Comparison of ENCODE assay signal across 8 cellular contexts in genomic region chr17:16438557-16439302, GRCh38. TPM values are rescaled to one million over a fixed set of nuclear protein-coding genes. Genes with fewer than 3 reads are reported as not detected.
DNase-seq lines count a peak whose midpoint lies in the region; ATAC-seq, FAIRE-seq and TF ChIP-seq lines count a peak whose summit lies in the region.

No MANE protein-coding gene starts in this region.

- ATAC-seq in GM18502 (IDR thresholded peaks at IDR 0.05; ENCODE audit: poor library complexity, unreplicated experiment) (peak; percentile 77), HG02943 (IDR thresholded peaks at IDR 0.05; ENCODE audit: low read depth, unreplicated experiment) (peak; percentile 82), right cardiac atrium (peak; percentile 94), psoas muscle (peak; percentile 89 to 94 (median 93))

- H3K4me3 ChIP-seq in ascending aorta (peak overlapping the region; percentile 85 to 89), right cardiac atrium (ENCODE audit: low read length) (peak overlapping the region; percentile 77), psoas muscle (peak overlapping the region; percentile 96)

- WGBS in right cardiac atrium: under 1% methylated on average over 46 of the region's 46 CpGs
- 0 to 1% (median 0%) methylated on average over 46 of the region's 46 CpGs for WGBS in psoas muscle, 3 donors

- H3K36me3 ChIP-seq in ascending aorta (peaks cover 12 to 32% of the 10 kb centered on the region in 2 donors), psoas muscle (ENCODE audit: insufficient read depth in 1 of 2, low read depth in 1 of 2) (peaks cover 0 to 38% of the 10 kb centered on the region in 2 donors)

- FAIRE-seq in urothelium cell line (lab: Jason Lieb, UNC): no peak

- H3K27ac ChIP-seq in ascending aorta (peak overlapping the region; percentile 69 to 76), right cardiac atrium (ENCODE audit: low read length) (peak overlapping the region; percentile 68), psoas muscle (peak overlapping the region; percentile 94)

- DNase-seq in NCI-H187 (lab: John Stamatoyannopoulos, UW) (peak; percentile 83 to 92), T-helper 2 cell (peak; percentile 79 to 99 (median 91)), ascending aorta (ENCODE audit: low spot score in 2 of 2) (peak; percentile 92 to 98), right cardiac atrium (peak; percentile 95 to 97 (median 96)), psoas muscle (peak; percentile 94 to 96), urothelium cell line (ENCODE audit: low spot score) (peak; percentile 95)

- TF ChIP-seq CTCF in ascending aorta (IDR thresholded peaks at IDR 0.05) (no peak), psoas muscle (IDR thresholded peaks at IDR 0.05) (no peak)

- H3K4me1 ChIP-seq in ascending aorta (peaks cover 4 to 26% of the 10 kb centered on the region in 2 donors), right cardiac atrium (ENCODE audit: control insufficient read depth, insufficient read depth, low read length) (peaks cover 4% of the 10 kb centered on the region), psoas muscle (peaks cover 31% of the 10 kb centered on the region)

- H3K27me3 ChIP-seq in ascending aorta (no peaks in the 10 kb centered on the region), right cardiac atrium (ENCODE audit: control insufficient read depth, insufficient read depth) (no peaks in the 10 kb centered on the region), psoas muscle (ENCODE audit: insufficient read depth in 3 of 3, low read length in 2 of 3) (no peaks in the 10 kb centered on the region)

- intact Hi-C loops in ascending aorta (cut with DNase I): loop anchor here (1.0 kb wide), 3 partner anchors 19 to 57 kb away; partner anchors contain the start of gene UBB
- intact Hi-C loops in right cardiac atrium (cut with DNase I): no loop called here
- intact Hi-C loops in psoas muscle (cut with DNase I): loop anchor here in 1 of 2 donors (5.0 kb wide), 2 partner anchors 51 to 76 kb away; no protein-coding TSS in a partner anchor

- H3K9me3 ChIP-seq in ascending aorta (no peaks in the 10 kb centered on the region), right cardiac atrium (ENCODE audit: control insufficient read depth, low read length) (no peaks in the 10 kb centered on the region), psoas muscle (no peaks in the 10 kb centered on the region)

RNA-seq across cellular contexts. Expression of gene TRPV2, which starts 23.4 kb away (rescaled TPM):
- total RNA-seq in ascending aorta (26.1 TPM), right cardiac atrium (10 to 100 TPM in 3 of 4 donors, 1 to 10 TPM in 1; 7.1 to 19.6 (median 10.7) TPM), psoas muscle (10 to 100 TPM in 1 of 4 donors, 1 to 10 TPM in 3; 3.9 to 10.3 (median 6.7) TPM)
- polyA plus RNA-seq in right cardiac atrium (5.2 TPM), psoas muscle (1 to 10 TPM; 1.6 to 3.8 (median 3.4) TPM)

RNA-seq across cellular contexts. Expression of gene LRRC75A, which starts 53.3 kb away (rescaled TPM):
- total RNA-seq in ascending aorta: 1.2 TPM
- total RNA-seq in right cardiac atrium: 1 to 10 TPM in 3 of 4 donors, under 1 TPM in 1; 0.97 to 1.3 (median 1.2) TPM
- 0.63 TPM for polyA plus RNA-seq in right cardiac atrium
- under 1 TPM; 0.20 to 0.41 (median 0.29) TPM for total RNA-seq in psoas muscle
- under 1 TPM; 0.23 to 0.69 (median 0.43) TPM for polyA plus RNA-seq in psoas muscle

RNA-seq across cellular contexts. Expression of gene UBB, which starts 57.8 kb away (rescaled TPM):
- total RNA-seq in ascending aorta (615 TPM), right cardiac atrium (1,000 to 10,000 TPM; 1,353 to 1,780 (median 1,568) TPM), psoas muscle (1,000 to 10,000 TPM; 1,704 to 3,203 (median 2,212) TPM)
- polyA plus RNA-seq in right cardiac atrium (1,446 TPM), psoas muscle (1,000 to 10,000 TPM in 2 of 3 donors, 100 to 1,000 TPM in 1; 700 to 1,893 (median 1,030) TPM)

Comparison
In these comparisons a context has a peak if more than half of its experiments do, and no peak if none do; other contexts are left out.
1. Peak in every context shown above with its lines: DNase-seq, ATAC-seq, H3K4me3 ChIP-seq and H3K27ac ChIP-seq.